Comparison of ENCODE assay signal across 7 cellular contexts in genomic region chr15:43826029-43826507, GRCh38. TPM values are rescaled to one million over a fixed set of nuclear protein-coding genes. Genes with fewer than 3 reads are reported as not detected.
DNase-seq lines count a peak whose midpoint lies in the region; ATAC-seq and TF ChIP-seq lines count a peak whose summit lies in the region.

No MANE protein-coding gene starts in this region.

- no peak overlapping the region for H3K27ac ChIP-seq in HUES6 (ENCODE audit: low read depth, low read length)
- H3K27ac ChIP-seq in gastroesophageal sphincter: peak overlapping the region in 3 of 4 donors; percentile 82 to 84 (median 84)

- intact Hi-C loops in activated CD4-positive, alpha-beta memory T cell treated with anti-CD3 and anti-CD28 coated beads for 36 hours (cut with micrococcal nuclease): loop anchor here (2.0 to 10.0 kb wide), 6 partner anchors 77 to 1579 kb away; partner anchors contain the start of genes EIF3J and GOLM2

- H3K4me3 ChIP-seq in HUES6 (ENCODE audit: low read depth, low read length) (peak overlapping the region; percentile 92; the same call in 1 of the 2 replicates), gastroesophageal sphincter (peak overlapping the region in 1 of 2 donors; percentile 61)

- H3K9me3 ChIP-seq in HUES6 (ENCODE audit: control insufficient read depth, insufficient read depth, low read depth, low read length): peaks cover 3% of the 10 kb centered on the region; the same call in 1 of the 2 replicates
- no peaks in the 10 kb centered on the region for H3K9me3 ChIP-seq in gastroesophageal sphincter

- no peak for DNase-seq in activated CD4-positive, alpha-beta memory T cell treated with anti-CD3 and anti-CD28 coated beads for 36 hours
- DNase-seq in stimulated activated naive CD8-positive, alpha-beta T cell treated with anti-CD3 and anti-CD28 coated beads, Interleukin-15, amount 100 ng/mL, for 72 hours: no peak
- no peak for DNase-seq in effector CD8-positive, alpha-beta T cell (lab: John Stamatoyannopoulos, UW)

- TF ChIP-seq CTCF in gastroesophageal sphincter (IDR thresholded peaks at IDR 0.05): no peak

- H3K9me3 Mint-ChIP-seq in activated CD4-positive, alpha-beta memory T cell treated with anti-CD3 and anti-CD28 coated beads for 36 hours: no peaks in the 10 kb centered on the region
- H3K9me3 Mint-ChIP-seq in stimulated activated naive CD8-positive, alpha-beta T cell treated with anti-CD3 and anti-CD28 coated beads, Interleukin-15, amount 100 ng/mL, for 72 hours: peaks cover 0 to 3% of the 10 kb centered on the region in 2 donors

- no peak overlapping the region for H3K9ac ChIP-seq in HUES6 (ENCODE audit: low read length)

- CTCF ChIA-PET in activated CD4-positive, alpha-beta memory T cell treated with anti-CD3 and anti-CD28 coated beads for 36 hours (lab: Charles Lee): no interaction called here

- H3K27me3 Mint-ChIP-seq in activated CD4-positive, alpha-beta memory T cell treated with anti-CD3 and anti-CD28 coated beads for 36 hours: no peaks in the 10 kb centered on the region
- no peaks in the 10 kb centered on the region for H3K27me3 Mint-ChIP-seq in stimulated activated naive CD8-positive, alpha-beta T cell treated with anti-CD3 and anti-CD28 coated beads, Interleukin-15, amount 100 ng/mL, for 72 hours

- H3K27ac Mint-ChIP-seq in activated CD4-positive, alpha-beta memory T cell treated with anti-CD3 and anti-CD28 coated beads for 36 hours: peak overlapping the region; percentile 94
- H3K27ac Mint-ChIP-seq in stimulated activated naive CD8-positive, alpha-beta T cell treated with anti-CD3 and anti-CD28 coated beads, Interleukin-15, amount 100 ng/mL, for 72 hours: peak overlapping the region; percentile 95 to 96

- POLR2A ChIA-PET in activated CD4-positive, alpha-beta memory T cell treated with anti-CD3 and anti-CD28 coated beads for 36 hours (lab: Charles Lee): no interaction called here

- peaks cover 40% of the 10 kb centered on the region for H3K36me3 Mint-ChIP-seq in activated CD4-positive, alpha-beta memory T cell treated with anti-CD3 and anti-CD28 coated beads for 36 hours

- H3K4me1 ChIP-seq in HUES6 (ENCODE audit: control insufficient read depth, insufficient read depth, low read length) (0 out of 2 replicates have a peak, but pooled peaks cover 7% of the 10 kb centered on the region), gastroesophageal sphincter (peaks cover 4 to 60% (median 18%) of the 10 kb centered on the region in 3 donors)

- H3K36me3 ChIP-seq in HUES6 (ENCODE audit: control insufficient read depth, insufficient read depth, low read length) (peaks cover 11% of the 10 kb centered on the region), gastroesophageal sphincter (no peaks in the 10 kb centered on the region)

- 97 to 100% methylated on average over 3 to 11 of the region's 11 CpGs for WGBS in gastroesophageal sphincter (ENCODE audit: low coverage in 1 of 2), 2 donors

- peaks cover 62% of the 10 kb centered on the region for H3K4me1 Mint-ChIP-seq in activated CD4-positive, alpha-beta memory T cell treated with anti-CD3 and anti-CD28 coated beads for 36 hours (ENCODE audit: low read depth)
- H3K4me1 Mint-ChIP-seq in stimulated activated naive CD8-positive, alpha-beta T cell treated with anti-CD3 and anti-CD28 coated beads, Interleukin-15, amount 100 ng/mL, for 72 hours: peaks cover 79% of the 10 kb centered on the region

- TF ChIP-seq POLR2A in gastroesophageal sphincter (IDR thresholded peaks at IDR 0.05): no peak

- ATAC-seq in gastroesophageal sphincter: no peak
- no peak for ATAC-seq in stimulated activated naive CD8-positive, alpha-beta T cell treated with anti-CD3 and anti-CD28 coated beads, Interleukin-15, amount 100 ng/mL, for 72 hours
- ATAC-seq in GM21528 (IDR thresholded peaks at IDR 0.05; ENCODE audit: low FRiP score, unreplicated experiment): no peak
- ATAC-seq in HG03280 (IDR thresholded peaks at IDR 0.05; ENCODE audit: unreplicated experiment): no peak

- TF ChIP-seq EP300 in gastroesophageal sphincter (IDR thresholded peaks at IDR 0.05): no peak

- H3K4me3 Mint-ChIP-seq in activated CD4-positive, alpha-beta memory T cell treated with anti-CD3 and anti-CD28 coated beads for 36 hours: peak overlapping the region; percentile 94
- peak overlapping the region; percentile 91 to 93 for H3K4me3 Mint-ChIP-seq in stimulated activated naive CD8-positive, alpha-beta T cell treated with anti-CD3 and anti-CD28 coated beads, Interleukin-15, amount 100 ng/mL, for 72 hours

- H3K27me3 ChIP-seq in HUES6 (ENCODE audit: control insufficient read depth, insufficient read depth, low read length) (no peaks in the 10 kb centered on the region), gastroesophageal sphincter (no peaks in the 10 kb centered on the region)

RNA-seq across cellular contexts. Expression of gene WDR76, which starts 0.7 kb away (rescaled TPM):
- 10 to 100 TPM; 89.9 to 93.2 TPM for total RNA-seq in activated CD4-positive, alpha-beta memory T cell treated with anti-CD3 and anti-CD28 coated beads for 36 hours
- 10 to 100 TPM in 2 of 4 donors, 1 to 10 TPM in 2; 6.4 to 11.4 (median 10.1) TPM for total RNA-seq in gastroesophageal sphincter

RNA-seq across cellular contexts. Expression of gene MFAP1, which starts 1.6 kb away (rescaled TPM):
- total RNA-seq in activated CD4-positive, alpha-beta memory T cell treated with anti-CD3 and anti-CD28 coated beads for 36 hours: 10 to 100 TPM; 37.2 to 38.0 TPM
- 10 to 100 TPM; 16.5 to 27.2 (median 19.7) TPM for total RNA-seq in gastroesophageal sphincter

RNA-seq across cellular contexts. Expression of gene HYPK, which starts 25.7 kb away (rescaled TPM):
- 10 to 100 TPM; 16.7 to 19.1 TPM for total RNA-seq in activated CD4-positive, alpha-beta memory T cell treated with anti-CD3 and anti-CD28 coated beads for 36 hours
- 1 to 10 TPM; 3.7 to 8.4 (median 7.7) TPM for total RNA-seq in gastroesophageal sphincter

RNA-seq across cellular contexts. Expression of gene SERINC4, which starts 26.0 kb away (rescaled TPM):
- under 1 TPM; 0.10 to 0.15 TPM for total RNA-seq in activated CD4-positive, alpha-beta memory T cell treated with anti-CD3 and anti-CD28 coated beads for 36 hours
- under 1 TPM in 1 of 4 donors, not detected in 3; 0.39 TPM for total RNA-seq in gastroesophageal sphincter

RNA-seq across cellular contexts. Expression of gene SERF2, which starts 33.9 kb away (rescaled TPM):
- total RNA-seq in activated CD4-positive, alpha-beta memory T cell treated with anti-CD3 and anti-CD28 coated beads for 36 hours: 100 to 1,000 TPM; 787 to 817 TPM
- total RNA-seq in gastroesophageal sphincter: 100 to 1,000 TPM; 518 to 789 (median 702) TPM

Comparison
In these comparisons a context has a peak if more than half of its experiments do, and no peak if none do; other contexts are left out.
1. RNA of gene WDR76, which starts 0.7 kb away (total RNA-seq): 89.9 to 93.2 TPM in activated CD4-positive, alpha-beta memory T cell treated with anti-CD3 and anti-CD28 coated beads for 36 hours; 6.4 to 11.4 TPM in gastroesophageal sphincter; every median in the first group is over 4 times any median in the second.